ENCODE assay signal across 17 cellular contexts in the genomic region with DNA sequence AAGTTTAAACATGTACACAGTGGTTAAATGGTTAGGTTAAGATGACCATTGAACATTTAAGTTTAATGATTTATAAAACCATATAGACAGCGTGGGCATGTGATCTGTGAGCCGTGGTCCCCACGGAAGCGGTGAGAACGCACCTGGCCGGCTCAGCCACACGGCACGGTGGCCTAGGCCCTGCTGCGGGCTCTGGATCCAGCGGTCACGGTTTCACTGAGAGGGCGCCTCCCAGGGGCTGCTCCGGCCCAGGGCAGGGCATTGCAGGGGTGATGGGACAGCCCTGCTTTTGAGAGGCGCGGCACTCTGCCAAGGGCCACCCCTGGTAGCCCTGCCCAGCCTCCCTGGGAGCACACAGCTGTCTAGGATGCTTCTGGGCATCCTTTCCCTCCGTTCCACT.
A peak's percentile ranks its signal among the peaks of the same experiment; 100 is the strongest.
DNase-seq lines count a peak whose midpoint lies in the region; ATAC-seq and TF ChIP-seq lines count a peak whose summit lies in the region.
"Had no signal": no experiment of that assay in that cellular context is flagged by ENCODE, and none has a peak within 500 bp of the region (broad histone marks: within the 10 kb centered on the region; RNA-seq: fewer than 3 reads in every experiment).

No MANE protein-coding gene starts in this region.

- no peak overlapping the region for H3K18ac ChIP-seq in H9 (ENCODE audit: insufficient read length, low read depth, low read length)

- intact Hi-C loops in colonic mucosa (cut with DNase I) = no loop called here
- intact Hi-C loops in mucosa of descending colon (cut with DNase I, micrococcal nuclease) = no loop called here
- intact Hi-C loops in upper lobe of right lung (cut with DNase I) = no loop called here

- H3K9me3 Mint-ChIP-seq in H9 = no peaks in the 10 kb centered on the region; a peak in 1 of 5 replicates
- H3K9me3 Mint-ChIP-seq: CD4-positive, alpha-beta T cell had no signal

- H2BK120ac ChIP-seq in H9 (ENCODE audit: low read depth, low read length, poor library complexity, severe bottlenecking) = no peak overlapping the region

- no peak overlapping the region for H4K91ac ChIP-seq in H9 (ENCODE audit: insufficient read length, low read depth, low read length)

- no peak overlapping the region for H3K4me3 Mint-ChIP-seq in H9
- H3K4me3 Mint-ChIP-seq: B cell; CD4-positive, alpha-beta T cell had no signal

- no peaks in the 10 kb centered on the region for H3K79me2 ChIP-seq in H9 (ENCODE audit: insufficient read depth, low read length)

- H3K9ac ChIP-seq in H9 (ENCODE audit: extremely low read depth, insufficient read length, low read length) (no peak overlapping the region), colonic mucosa (ENCODE audit: low read depth in 2 of 2, low read length in 2 of 2) (no peak overlapping the region)

- no peaks in the 10 kb centered on the region for H3K23me2 ChIP-seq in H9 (ENCODE audit: insufficient read length, low read depth, low read length, poor library complexity, severe bottlenecking)

- no peak overlapping the region for H2BK15ac ChIP-seq in H9 (ENCODE audit: low read depth, low read length)

- H3K56ac ChIP-seq in H9 (ENCODE audit: insufficient read length, low read depth, low read length) = no peak overlapping the region

- H4K5ac ChIP-seq in H9 (ENCODE audit: insufficient read length, low read depth, low read length) = no peak overlapping the region

- TF ChIP-seq CTCF in H9 (conservative IDR thresholded peaks at IDR 0.05) (no peak; the same call in 2 of the 3 replicates), colonic mucosa (IDR thresholded peaks at IDR 0.05) (no peak), mucosa of descending colon (IDR thresholded peaks at IDR 0.05) (no peak), upper lobe of right lung (IDR thresholded peaks at IDR 0.05) (no peak)

- peaks cover 0 to 7% of the 10 kb centered on the region in 2 experiments; a peak in 2 of 4 replicates for H3K4me1 Mint-ChIP-seq in H9
- H3K4me1 Mint-ChIP-seq: B cell had no signal

- H3K27me3 ChIP-seq in H9 (ENCODE audit: insufficient read depth, low read length) = no peaks in the 10 kb centered on the region
- no peaks in the 10 kb centered on the region for H3K27me3 ChIP-seq in colonic mucosa
- H3K27me3 ChIP-seq in upper lobe of right lung = no peaks in the 10 kb centered on the region

- no peak overlapping the region for H3K4me2 ChIP-seq in H9 (ENCODE audit: insufficient read depth, insufficient read length, low read length)

- H3K4ac ChIP-seq in H9 (ENCODE audit: low read depth, low read length) = no peak overlapping the region

- no peak overlapping the region for H4K8ac ChIP-seq in H9 (replicated peaks; ENCODE audit: insufficient read length, low read depth, low read length)

- H2AK5ac ChIP-seq in H9 (ENCODE audit: insufficient read length, low read length) = no peak overlapping the region

- H2BK20ac ChIP-seq in H9 (ENCODE audit: low read depth, low read length, poor library complexity, severe bottlenecking) = no peak overlapping the region

- no peaks in the 10 kb centered on the region for H3K4me1 ChIP-seq in H9 (ENCODE audit: insufficient read depth, low read length)
- peaks cover 5% of the 10 kb centered on the region for H3K4me1 ChIP-seq in colonic mucosa
- peaks cover 9% of the 10 kb centered on the region for H3K4me1 ChIP-seq in mucosa of descending colon (ENCODE audit: low read depth)
- no peaks in the 10 kb centered on the region for H3K4me1 ChIP-seq in upper lobe of right lung

- no peaks in the 10 kb centered on the region; the same call in 1 of the 2 replicates for H3K27me3 Mint-ChIP-seq in H9 (ENCODE audit: low read depth)
- H3K27me3 Mint-ChIP-seq: CD4-positive, alpha-beta T cell had no signal

- no peak overlapping the region for H2BK5ac ChIP-seq in H9 (ENCODE audit: insufficient read length, low read length)

- no peaks in the 10 kb centered on the region for H3K36me3 Mint-ChIP-seq in H9 (ENCODE audit: insufficient read depth in 1 of 3, low read depth in 3 of 3)

- H3K4me3 ChIP-seq in colonic mucosa (no peak overlapping the region), mucosa of descending colon (no peak overlapping the region), upper lobe of right lung (no peak overlapping the region)
- H3K4me3 ChIP-seq: GM12878 had no signal

- no peak overlapping the region for H2BK12ac ChIP-seq in H9 (ENCODE audit: insufficient read length, low read depth, low read length)

- H4K20me1 ChIP-seq in H9 (ENCODE audit: control insufficient read depth, insufficient read depth, insufficient read length) = no peaks in the 10 kb centered on the region

- no peak overlapping the region for H3K23ac ChIP-seq in H9 (ENCODE audit: insufficient read length, low read depth, low read length)

- peak; percentile 37 for DNase-seq in H9
- peak; percentile 27 for DNase-seq in colonic mucosa
- DNase-seq in mucosa of descending colon = peak in 2 of 3 donors; percentile 41 to 65
- no peak for DNase-seq in upper lobe of right lung
- no peak for DNase-seq in stimulated activated CD4-positive, alpha-beta T cell treated with anti-CD3 and anti-CD28 coated beads, Interleukin-2, amount 100 ng/mL, for 48 hours
- DNase-seq in NCI-H526 treated with DMSO at 0.1 percent for 48 hours (lab: John Stamatoyannopoulos, UW) = no peak
- no peak for DNase-seq in AG08395 (ENCODE audit: low spot score)
- DNase-seq: ACHN; C1 segment of cervical spinal cord; Calu3; CD4-positive, alpha-beta T cell; DMS 273 treated with DMSO at 0.1 percent for 48 hours; GOT3 had no signal

- no CpG with 5 or more reads among the region's 16 CpGs for WGBS in H9 (ENCODE audit: extremely low coverage, insufficient read length, low lambda C conversion rate)

- H3T11ph ChIP-seq in H9 (ENCODE audit: low read length) = no peak overlapping the region

- H3K9me3 ChIP-seq in H9 (ENCODE audit: control insufficient read depth, low read depth, low read length) (no peaks in the 10 kb centered on the region), colonic mucosa (no peaks in the 10 kb centered on the region), mucosa of descending colon (no peaks in the 10 kb centered on the region), upper lobe of right lung (no peaks in the 10 kb centered on the region)

- H3K36me3 ChIP-seq in colonic mucosa (no peaks in the 10 kb centered on the region), mucosa of descending colon (ENCODE audit: low read depth) (no peaks in the 10 kb centered on the region), upper lobe of right lung (no peaks in the 10 kb centered on the region)

- no peak overlapping the region for H3K27ac Mint-ChIP-seq in H9
- H3K27ac Mint-ChIP-seq: B cell; CD4-positive, alpha-beta T cell had no signal

- H3K27ac ChIP-seq in H9 (ENCODE audit: insufficient read length, low read depth, low read length) (no peak overlapping the region), colonic mucosa (no peak overlapping the region), upper lobe of right lung (no peak overlapping the region)

- ATAC-seq in mucosa of descending colon = peak; percentile 78
- ATAC-seq in upper lobe of right lung = peak; percentile 36
- ATAC-seq: GM12878, HCT116, HepG2 had no signal

- H2AFZ ChIP-seq in H9 (ENCODE audit: low read length) = no peak overlapping the region

- no peak overlapping the region for H3K14ac ChIP-seq in H9 (ENCODE audit: insufficient read depth, low read length)

- H3K79me1 ChIP-seq in H9 (ENCODE audit: insufficient read depth, low read depth, low read length, poor library complexity, severe bottlenecking) = no peaks in the 10 kb centered on the region

Comparison
In these comparisons a context has a peak if more than half of its experiments do, and no peak if none do; other contexts are left out.
1. DNase-seq: peak in H9 (single experiment), colonic mucosa (single experiment) and mucosa of descending colon (2 of 3); none in upper lobe of right lung (single experiment), stimulated activated CD4-positive, alpha-beta T cell treated with anti-CD3 and anti-CD28 coated beads, Interleukin-2, amount 100 ng/mL, for 48 hours (0 of 2), NCI-H526 treated with DMSO at 0.1 percent for 48 hours (single experiment) and AG08395 (single experiment).